ENCODE assay signal across 29 cellular contexts in the genomic region with DNA sequence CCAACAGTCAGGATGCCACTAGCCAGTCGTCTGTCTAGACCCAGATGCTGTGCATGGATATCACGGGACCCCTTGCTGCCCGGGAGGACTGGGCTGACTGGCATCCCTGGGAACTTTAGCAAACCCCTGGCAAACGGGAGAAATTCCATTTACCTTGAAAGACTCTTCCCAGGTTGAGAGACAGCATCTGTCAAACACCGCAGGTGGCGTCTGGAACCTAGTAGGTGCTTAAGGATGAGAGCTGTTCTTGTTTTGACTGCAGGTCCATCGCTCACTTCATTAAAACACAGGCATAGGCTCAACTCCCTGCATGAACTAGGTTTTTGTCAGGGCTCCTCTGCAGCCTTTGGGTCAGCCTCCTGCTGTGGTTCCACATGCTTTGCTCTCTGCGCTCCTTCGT.
"Had no signal": no experiment of that assay in that cellular context is flagged by ENCODE, and none has a peak within 500 bp of the region (broad histone marks: within the 10 kb centered on the region; RNA-seq: fewer than 3 reads in every experiment).

No MANE protein-coding gene starts in this region.

- H3K27ac ChIP-seq: WERI-Rb-1 had no signal

- DNase-seq: activated CD4-positive, alpha-beta memory T cell treated with anti-CD3 and anti-CD28 coated beads, Interleukin-2, amount 10 ng/mL, durations not matched to agents 7 days and 5 days; activated CD4-positive, alpha-beta T cell treated with anti-CD3 and anti-CD28 coated beads for 1 hour; activated CD4-positive, alpha-beta T cell treated with anti-CD3 and anti-CD28 coated beads for 48 hours; activated CD4-positive, CD25-positive, alpha-beta regulatory T cell; activated CD8-positive, alpha-beta memory T cell treated with anti-CD3 and anti-CD28 coated beads for 24 hours; activated CD8-positive, alpha-beta memory T cell treated with anti-CD3 and anti-CD28 coated beads, Interleukin-2, amount 10 ng/mL, durations not matched to agents 7 days and 5 days; activated CD8-positive, alpha-beta memory T cell treated with anti-CD3 and anti-CD28 coated beads, Interleukin-2, amount 50 U/mL, for 48 hours; activated effector memory CD4-positive, alpha-beta T cell treated with Interleukin-2 at 50 U/mL for 16 hours; activated naive CD4-positive, alpha-beta T cell treated with anti-CD3 and anti-CD28 coated beads, Interleukin-2, amount 10 ng/mL, durations not matched to agents 7 days and 5 days; activated naive CD8-positive, alpha-beta T cell treated with anti-CD3 and anti-CD28 coated beads, Interleukin-2, amount 50 U/mL, for 24 hours; activated T-cell treated with anti-CD3 and anti-CD28 coated beads, Interleukin-2, amount 50 U/mL, for 48 hours; anterior cingulate cortex; Karpas-422; NCI-H1048; NCI-H1105 treated with DMSO at 0.1 percent for 48 hours; NCI-H1436; NCI-H1694; NCI-H1930; NCI-H2081 treated with DMSO at 0.1 percent for 48 hours; NCI-H345; NCI-H524 treated with DMSO at 0.1 percent for 48 hours; NK-92 treated with Interleukin-12 subunit alpha and Interleukin-12 subunit beta, amount 100 ng/mL, for 24 hours; OCI-M1; Right ventricle myocardium superior; SW 1271; T-helper 1 cell; T-helper 2 cell; T-helper 9 cell; WERI-Rb-1 had no signal

- ATAC-seq: activated CD8-positive, alpha-beta memory T cell treated with anti-CD3 and anti-CD28 coated beads, Interleukin-2, amount 10 ng/mL, durations not matched to agents 7 days and 5 days; activated naive CD8-positive, alpha-beta T cell treated with anti-CD3 and anti-CD28 coated beads, Interleukin-2, amount 50 U/mL, for 24 hours had no signal

- H3K36me3 ChIP-seq: WERI-Rb-1 had no signal
